Comparison of ENCODE assay signal across 8 cellular contexts in genomic region chr9:94900222-94901018, GRCh38.
DNase-seq lines count a peak whose midpoint lies in the region; ATAC-seq and TF ChIP-seq lines count a peak whose summit lies in the region.

No MANE protein-coding gene starts in this region.

- DNase-seq in Panc1 (ENCODE audit: low read depth, low spot score) (no peak), non-pigmented ciliary epithelial cell (ENCODE audit: low read depth) (peak; percentile 88), Karpas-422 (no peak), epidermal melanocyte (ENCODE audit: insufficient read length, low spot score) (no peak)

- H3K4me3 ChIP-seq in ACC112 (ENCODE audit: low read depth, low read length) (peak overlapping the region; percentile 65), Panc1 (ENCODE audit: low read depth in 2 of 2, low read length in 2 of 2) (no peak overlapping the region), esophagus (ENCODE audit: low read depth in 1 of 2, low read length in 2 of 2) (no peak overlapping the region), Karpas-422 (ENCODE audit: low read length) (no peak overlapping the region)

- in situ Hi-C loops in Panc1 (cut with HindIII; ENCODE audit: low pct_unique_long_range_greater_than_20kb, low sequenced_read_pairs) = no loop called here

- peaks cover 56% of the 10 kb centered on the region for H3K4me1 ChIP-seq in ACC112 (ENCODE audit: control insufficient read depth, insufficient read depth, low read length, unreplicated experiment)
- peaks cover 14% of the 10 kb centered on the region; the same call in 1 of the 2 replicates for H3K4me1 ChIP-seq in Panc1 (ENCODE audit: control insufficient read depth, insufficient read depth, low read length)
- no peaks in the 10 kb centered on the region for H3K4me1 ChIP-seq in esophagus (ENCODE audit: control insufficient read depth in 2 of 2, insufficient read depth in 2 of 2, low read length in 1 of 2)
- H3K4me1 ChIP-seq in Karpas-422 (ENCODE audit: low read length) = no peaks in the 10 kb centered on the region

- 35 to 54% methylated on average over 10 of the region's 10 CpGs for WGBS in esophagus, 2 donors

- no peak overlapping the region for H3K9ac ChIP-seq in Karpas-422 (ENCODE audit: low read length)

- H3K36me3 ChIP-seq in ACC112 (ENCODE audit: insufficient read depth, low read length) (no peaks in the 10 kb centered on the region), Panc1 (ENCODE audit: control insufficient read depth, insufficient read depth, low read length) (no peaks in the 10 kb centered on the region), esophagus (ENCODE audit: control insufficient read depth in 2 of 2, insufficient read depth in 2 of 2, low read length in 1 of 2) (no peaks in the 10 kb centered on the region), Karpas-422 (ENCODE audit: insufficient read depth, low read length) (no peaks in the 10 kb centered on the region)

- peaks cover 3% of the 10 kb centered on the region for H3K79me2 ChIP-seq in ACC112 (ENCODE audit: control insufficient read depth, insufficient read depth, low read length, unreplicated experiment)
- no peaks in the 10 kb centered on the region for H3K79me2 ChIP-seq in Karpas-422 (ENCODE audit: low read length)

- no peak overlapping the region for H3K4me2 ChIP-seq in Karpas-422 (ENCODE audit: low read depth, low read length, poor library complexity, severe bottlenecking)

- no TSS peak for BruUV-seq in Panc1 (replicated peaks; lab: Mats Ljungman, UMichigan)

- POLR2A ChIA-PET in Panc1 (lab: Charles Lee) = no interaction called here

- H3K9me3 ChIP-seq in Panc1 (ENCODE audit: control insufficient read depth, insufficient read depth, low read depth, low read length) (no peaks in the 10 kb centered on the region), esophagus (ENCODE audit: control insufficient read depth in 2 of 2, insufficient read depth in 1 of 2, low read depth in 1 of 2, low read length in 1 of 2) (no peaks in the 10 kb centered on the region), Karpas-422 (ENCODE audit: low read length) (no peaks in the 10 kb centered on the region)

- CTCF ChIA-PET in Panc1 (lab: Charles Lee) = no interaction called here

- H3K27ac ChIP-seq in ACC112 (ENCODE audit: low read depth, low read length) = peak overlapping the region; percentile 95
- H3K27ac ChIP-seq in Panc1 (ENCODE audit: low read length) = peak overlapping the region; percentile 36
- H3K27ac ChIP-seq in esophagus (ENCODE audit: low read depth in 2 of 2, low read length in 1 of 2) = peak overlapping the region; percentile 83 to 88
- H3K27ac ChIP-seq in Karpas-422 (ENCODE audit: low read length) = no peak overlapping the region

- H3K27me3 ChIP-seq in ACC112 (ENCODE audit: insufficient read depth, low read length) (no peaks in the 10 kb centered on the region), Panc1 (ENCODE audit: control insufficient read depth, insufficient read depth, low read length) (no peaks in the 10 kb centered on the region), esophagus (ENCODE audit: control insufficient read depth in 1 of 2, insufficient read depth in 2 of 2, low read length in 2 of 2) (no peaks in the 10 kb centered on the region), Karpas-422 (ENCODE audit: low read length) (no peaks in the 10 kb centered on the region)

- peak overlapping the region; percentile 83 for H2AFZ ChIP-seq in ACC112 (ENCODE audit: low read length, unreplicated experiment)
- no peak overlapping the region for H2AFZ ChIP-seq in Karpas-422 (ENCODE audit: low read length)

- H4K20me1 ChIP-seq in Karpas-422 (ENCODE audit: insufficient read depth, low read depth, low read length) = no peaks in the 10 kb centered on the region; the same call in 1 of the 2 replicates

- no peaks in the 10 kb centered on the region for H3K9me2 ChIP-seq in Karpas-422 (replicated peaks; ENCODE audit: insufficient read depth, low read length)

- ATAC-seq in Panc1 (no peak), GM21515 (IDR thresholded peaks at IDR 0.05; ENCODE audit: unreplicated experiment) (no peak), HG03457 (IDR thresholded peaks at IDR 0.05; ENCODE audit: unreplicated experiment) (no peak)

- no peak for TF ChIP-seq CTCF in Panc1 (IDR thresholded peaks at IDR 0.05)

- intact Hi-C loops in Panc1 (cut with micrococcal nuclease; ENCODE audit: unreplicated experiment) = no loop called here
